8 cellular contexts compared by ENCODE assay signal in the genomic region with DNA sequence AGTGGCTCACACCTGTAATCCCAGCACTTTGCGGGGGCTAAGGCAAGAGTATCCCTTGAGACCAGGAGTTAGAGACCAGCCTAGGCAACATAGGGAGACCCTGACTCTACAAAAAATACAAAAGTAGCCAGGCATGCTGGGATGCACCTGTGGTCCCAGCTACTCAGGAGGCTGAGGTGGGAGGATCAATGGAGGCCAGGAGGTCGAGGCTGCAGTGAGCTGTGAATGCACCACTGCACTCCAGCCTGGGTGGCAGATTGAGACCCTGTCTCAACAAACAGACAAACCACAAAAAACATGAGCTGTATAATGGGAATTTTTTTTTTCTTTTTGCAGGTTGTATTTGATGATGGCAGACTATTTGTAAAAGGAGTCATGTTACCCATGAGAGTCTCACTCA. TPM values are rescaled to one million over a fixed set of nuclear protein-coding genes. Genes with fewer than 3 reads are reported as not detected.
DNase-seq lines count a peak whose midpoint lies in the region; ATAC-seq and TF ChIP-seq lines count a peak whose summit lies in the region.
"Not testable (repeated sequence)": the region's sequence is repeated elsewhere in the genome, so short reads cannot be mapped to it uniquely, and the experiment has no call there.

No MANE protein-coding gene starts in this region.

- H3K27me3 Mint-ChIP-seq in CD8-positive, alpha-beta T cell (ENCODE audit: low read depth); T-helper 17 cell; activated T-helper 1 cell treated with anti-CD3 and anti-CD28 coated beads, Interleukin-12 subunit alpha, Interleukin-12 subunit beta, Interleukin-2, Interleukin-4 antibody, amounts not matched to agents 30 ng/mL and 10 ng/mL and 1 ng/mL, durations not matched to agents 14 hours and 24 hours and 36 hours (ENCODE audit: insufficient read depth): not testable (repeated sequence)

- TF ChIP-seq EP300 in neural cell (conservative IDR thresholded peaks at IDR 0.05; ENCODE audit: poor library complexity, severe bottlenecking) = not testable (repeated sequence)

- not testable (repeated sequence) for TF ChIP-seq RAD21 in neural cell (conservative IDR thresholded peaks at IDR 0.05)

- not testable (repeated sequence) for H3K9ac ChIP-seq in KMS-11; mammary epithelial cell (ENCODE audit: insufficient read depth, low read length); neural cell (ENCODE audit: low read length)

- not testable (repeated sequence) for H3K79me2 ChIP-seq in KMS-11 (ENCODE audit: insufficient read depth, low read depth); neural cell (replicated peaks; ENCODE audit: insufficient read depth, low read length)
- H3K79me2 ChIP-seq in mammary epithelial cell (ENCODE audit: insufficient read depth, low read length) (peaks cover 36% of the 10 kb centered on the region), hepatocyte (peaks cover 46% of the 10 kb centered on the region)

- H3K36me3 Mint-ChIP-seq in CD8-positive, alpha-beta T cell = peaks cover 45% of the 10 kb centered on the region
- H3K36me3 Mint-ChIP-seq in T-helper 17 cell (ENCODE audit: low read depth) = not testable (repeated sequence)
- H3K36me3 Mint-ChIP-seq in activated T-helper 1 cell treated with anti-CD3 and anti-CD28 coated beads, Interleukin-12 subunit alpha, Interleukin-12 subunit beta, Interleukin-2, Interleukin-4 antibody, amounts not matched to agents 30 ng/mL and 10 ng/mL and 1 ng/mL, durations not matched to agents 14 hours and 24 hours and 36 hours (ENCODE audit: low read depth) = peaks cover 58% of the 10 kb centered on the region

- peaks cover 40% of the 10 kb centered on the region for H3K4me1 Mint-ChIP-seq in CD8-positive, alpha-beta T cell (ENCODE audit: low read depth)
- peaks cover 20% of the 10 kb centered on the region for H3K4me1 Mint-ChIP-seq in T-helper 17 cell
- peaks cover 18% of the 10 kb centered on the region for H3K4me1 Mint-ChIP-seq in activated T-helper 1 cell treated with anti-CD3 and anti-CD28 coated beads, Interleukin-12 subunit alpha, Interleukin-12 subunit beta, Interleukin-2, Interleukin-4 antibody, amounts not matched to agents 30 ng/mL and 10 ng/mL and 1 ng/mL, durations not matched to agents 14 hours and 24 hours and 36 hours (ENCODE audit: low read depth)

- 100% methylated on average over 1 of the region's 2 CpGs for WGBS in mammary epithelial cell (ENCODE audit: low coverage, missing lambda C conversion rate)
- 100% methylated on average over 2 of the region's 2 CpGs for WGBS in hepatocyte (ENCODE audit: low lambda C conversion rate, missing lambda C conversion rate)

- not testable (repeated sequence) for H3F3A ChIP-seq in neural cell (ENCODE audit: insufficient read depth, low read length, poor library complexity, severe bottlenecking)

- not testable (repeated sequence) for TF ChIP-seq CTCF in CD8-positive, alpha-beta T cell (IDR thresholded peaks at IDR 0.05); KMS-11 (conservative IDR thresholded peaks at IDR 0.05; ENCODE audit: low read depth, low read length); mammary epithelial cell (conservative IDR thresholded peaks at IDR 0.05 in 1 of 2, IDR thresholded peaks at IDR 0.05 in 1 of 2; ENCODE audit: extremely low read depth in 1 of 2, insufficient read depth in 1 of 2, low read depth in 1 of 2, low read length in 2 of 2); hepatocyte (IDR thresholded peaks at IDR 0.05; ENCODE audit: poor library complexity); neural cell (IDR thresholded peaks at IDR 0.05; ENCODE audit: poor library complexity, severe bottlenecking); thoracic aorta (IDR thresholded peaks at IDR 0.05)

- intact Hi-C loops in CD8-positive, alpha-beta T cell (cut with DNase I, micrococcal nuclease) = not testable (repeated sequence)
- intact Hi-C loops in activated T-helper 1 cell treated with anti-CD3 and anti-CD28 coated beads, Interleukin-12 subunit alpha, Interleukin-12 subunit beta, Interleukin-2, Interleukin-4 antibody, amounts not matched to agents 30 ng/mL and 10 ng/mL and 1 ng/mL, durations not matched to agents 14 hours and 24 hours and 36 hours (cut with micrococcal nuclease) = loop anchor here (5.0 kb wide), 2 partner anchors 365 to 375 kb away; partner anchors contain the start of genes FOXK1 and TNRC18
- intact Hi-C loops in mammary epithelial cell (cut with micrococcal nuclease) = loop anchor here (10.0 kb wide), 1 partner anchor 72 kb away; no protein-coding TSS in a partner anchor

- H2AFZ ChIP-seq in KMS-11 (ENCODE audit: low read depth); mammary epithelial cell (ENCODE audit: low read depth, low read length); hepatocyte; neural cell (ENCODE audit: low read depth, low read length): not testable (repeated sequence)

- H3K36me3 ChIP-seq in CD8-positive, alpha-beta T cell (ENCODE audit: insufficient read depth, low read length); KMS-11 (ENCODE audit: insufficient read depth); mammary epithelial cell (ENCODE audit: insufficient read depth, low read length); neural cell (ENCODE audit: insufficient read depth, low read length): not testable (repeated sequence)
- peaks cover 16% of the 10 kb centered on the region for H3K36me3 ChIP-seq in hepatocyte (replicated peaks; ENCODE audit: insufficient read depth, low read depth)
- peaks cover 16% of the 10 kb centered on the region for H3K36me3 ChIP-seq in thoracic aorta

- not testable (repeated sequence) for H3K27me3 ChIP-seq in CD8-positive, alpha-beta T cell (ENCODE audit: insufficient read depth, low read length); KMS-11 (ENCODE audit: insufficient read depth, low read depth); mammary epithelial cell (ENCODE audit: insufficient read depth, low read length); hepatocyte; neural cell (ENCODE audit: insufficient read depth, low read depth, low read length); thoracic aorta (replicated peaks; ENCODE audit: insufficient read depth)

- H3K27ac Mint-ChIP-seq in CD8-positive, alpha-beta T cell = not testable (repeated sequence)
- peak overlapping the region; percentile 88 for H3K27ac Mint-ChIP-seq in T-helper 17 cell
- H3K27ac Mint-ChIP-seq in activated T-helper 1 cell treated with anti-CD3 and anti-CD28 coated beads, Interleukin-12 subunit alpha, Interleukin-12 subunit beta, Interleukin-2, Interleukin-4 antibody, amounts not matched to agents 30 ng/mL and 10 ng/mL and 1 ng/mL, durations not matched to agents 14 hours and 24 hours and 36 hours = peak overlapping the region; percentile 58

- dilution Hi-C loops in mammary epithelial cell (cut with HindIII; ENCODE audit: low sequenced_read_pairs) = not testable (repeated sequence)

- H3K9me2 ChIP-seq in hepatocyte (replicated peaks; ENCODE audit: insufficient read depth); neural cell (ENCODE audit: insufficient read depth, low read length): not testable (repeated sequence)

- in situ Hi-C loops in mammary epithelial cell (cut with MboI; ENCODE audit: low sequenced_read_pairs in 2 of 2) = not testable (repeated sequence)

- H4K20me1 ChIP-seq in KMS-11 (ENCODE audit: insufficient read depth); mammary epithelial cell (ENCODE audit: insufficient read depth, low read length); hepatocyte (ENCODE audit: insufficient read depth, poor library complexity, severe bottlenecking); neural cell (ENCODE audit: insufficient read depth): not testable (repeated sequence)

- not testable (repeated sequence) for DNase-seq in CD8-positive, alpha-beta T cell; T-helper 17 cell; activated T-helper 1 cell treated with anti-CD3 and anti-CD28 coated beads, Interleukin-12 subunit alpha, Interleukin-12 subunit beta, Interleukin-2, Interleukin-4 antibody, amounts not matched to agents 30 ng/mL and 10 ng/mL and 1 ng/mL, durations not matched to agents 14 hours and 24 hours and 36 hours (ENCODE audit: low spot score); mammary epithelial cell; hepatocyte (ENCODE audit: low spot score); thoracic aorta (ENCODE audit: low spot score)

- BruUV-seq in mammary epithelial cell (replicated peaks; lab: Mats Ljungman, UMichigan) = not testable (repeated sequence)

- H3K27ac ChIP-seq in CD8-positive, alpha-beta T cell (ENCODE audit: low read depth, low read length); KMS-11; mammary epithelial cell (ENCODE audit: insufficient read depth, low read depth, low read length); hepatocyte; neural cell (ENCODE audit: low read length); thoracic aorta: not testable (repeated sequence)

- not testable (repeated sequence) for H3K4me1 ChIP-seq in CD8-positive, alpha-beta T cell (ENCODE audit: insufficient read depth, low read length); KMS-11 (ENCODE audit: low read depth, poor library complexity, severe bottlenecking); mammary epithelial cell (ENCODE audit: insufficient read depth, low read length); hepatocyte (ENCODE audit: insufficient read depth)
- peaks cover 0 to 18% of the 10 kb centered on the region in 2 donors for H3K4me1 ChIP-seq in thoracic aorta (ENCODE audit: control insufficient read depth in 1 of 2, low read depth in 2 of 2)

- POLR2A ChIA-PET in CD8-positive, alpha-beta T cell (lab: Charles Lee) = interaction anchor here (0.7 to 1.4 kb wide), 3 partner anchors 13 to 812 kb away, joined by 3 to 4 read pairs (median 4); no protein-coding TSS in a partner anchor

- ATAC-seq in CD8-positive, alpha-beta T cell; T-helper 17 cell; thoracic aorta (ENCODE audit: insufficient number of reproducible peaks, low FRiP score, low read depth): not testable (repeated sequence)

- CTCF ChIA-PET in CD8-positive, alpha-beta T cell (lab: Charles Lee) = interaction anchor here (0.7 kb wide), 1 partner anchor 12 kb away, joined by 3 read pairs; no protein-coding TSS in a partner anchor
- CTCF ChIA-PET in mammary epithelial cell (lab: Charles Lee; ENCODE audit: low non-redundant PET) = not testable (repeated sequence)

- H3K9me3 ChIP-seq in CD8-positive, alpha-beta T cell (ENCODE audit: low read length); T-helper 17 cell (ENCODE audit: control insufficient read depth, low read length, poor library complexity, severe bottlenecking); mammary epithelial cell (replicated peaks; ENCODE audit: insufficient read depth, low read length); neural cell (ENCODE audit: low read length); thoracic aorta: not testable (repeated sequence)
- peaks cover 14% of the 10 kb centered on the region for H3K9me3 ChIP-seq in hepatocyte (ENCODE audit: low read depth)

- H3K4me3 Mint-ChIP-seq in CD8-positive, alpha-beta T cell = peak overlapping the region; percentile 88
- peak overlapping the region; percentile 97 for H3K4me3 Mint-ChIP-seq in T-helper 17 cell
- peak overlapping the region; percentile 89 for H3K4me3 Mint-ChIP-seq in activated T-helper 1 cell treated with anti-CD3 and anti-CD28 coated beads, Interleukin-12 subunit alpha, Interleukin-12 subunit beta, Interleukin-2, Interleukin-4 antibody, amounts not matched to agents 30 ng/mL and 10 ng/mL and 1 ng/mL, durations not matched to agents 14 hours and 24 hours and 36 hours

- H3K4me2 ChIP-seq in KMS-11 (peak overlapping the region; percentile 70; the same call in 1 of the 2 replicates), mammary epithelial cell (ENCODE audit: insufficient read depth, low read depth, low read length) (peak overlapping the region; percentile 36), hepatocyte (peak overlapping the region; percentile 96)
- not testable (repeated sequence) for H3K4me2 ChIP-seq in neural cell (ENCODE audit: low read length)

- H3K9me3 Mint-ChIP-seq in CD8-positive, alpha-beta T cell = peaks cover 10% of the 10 kb centered on the region
- H3K9me3 Mint-ChIP-seq in activated T-helper 1 cell treated with anti-CD3 and anti-CD28 coated beads, Interleukin-12 subunit alpha, Interleukin-12 subunit beta, Interleukin-2, Interleukin-4 antibody, amounts not matched to agents 30 ng/mL and 10 ng/mL and 1 ng/mL, durations not matched to agents 14 hours and 24 hours and 36 hours = peaks cover 32% of the 10 kb centered on the region

- H3K4me3 ChIP-seq in CD8-positive, alpha-beta T cell (ENCODE audit: low read depth, low read length); KMS-11 (IDR thresholded peaks at IDR 0.05; ENCODE audit: insufficient read depth, low read depth, low read length); mammary epithelial cell (replicated peaks in 1 of 3; ENCODE audit: insufficient read depth in 1 of 3, low read depth in 2 of 3, low read length in 3 of 3); hepatocyte: not testable (repeated sequence)
- peak overlapping the region; percentile 78 for H3K4me3 ChIP-seq in neural cell (ENCODE audit: low read length)
- peak overlapping the region; percentile 79 for H3K4me3 ChIP-seq in thoracic aorta

RNA-seq across cellular contexts. Expression of gene RBAK, which starts 1.5 kb away (rescaled TPM):
- total RNA-seq in CD8-positive, alpha-beta T cell = 10 to 100 TPM; 12.9 to 13.6 TPM
- total RNA-seq in T-helper 17 cell = 10 to 100 TPM in 1 of 2 donors, 1 to 10 TPM in 1; 9.2 to 14.7 TPM
- total RNA-seq in activated T-helper 1 cell treated with anti-CD3 and anti-CD28 coated beads, Interleukin-12 subunit alpha, Interleukin-12 subunit beta, Interleukin-2, Interleukin-4 antibody, amounts not matched to agents 30 ng/mL and 10 ng/mL and 1 ng/mL, durations not matched to agents 14 hours and 24 hours and 36 hours = 12.5 and 13.0 TPM in 2 replicates
- total RNA-seq in mammary epithelial cell = 10 to 100 TPM; 11.4 to 12.5 TPM
- polyA plus RNA-seq in mammary epithelial cell = 2.1 TPM
- 2.8 TPM for polyA minus RNA-seq in mammary epithelial cell
- 8.1 and 10.9 TPM in 2 replicates for total RNA-seq in hepatocyte
- 2.7 and 5.2 TPM in 2 replicates for polyA plus RNA-seq in hepatocyte
- 12.0 and 12.9 TPM in 2 replicates for polyA plus RNA-seq in neural cell
- polyA minus RNA-seq in neural cell = 31.7 and 38.7 TPM in 2 replicates
- 10 to 100 TPM in 1 of 2 donors, 1 to 10 TPM in 1; 8.3 to 15.9 TPM for total RNA-seq in thoracic aorta
